ENCODE assay signal across 18 cellular contexts in the genomic region with DNA sequence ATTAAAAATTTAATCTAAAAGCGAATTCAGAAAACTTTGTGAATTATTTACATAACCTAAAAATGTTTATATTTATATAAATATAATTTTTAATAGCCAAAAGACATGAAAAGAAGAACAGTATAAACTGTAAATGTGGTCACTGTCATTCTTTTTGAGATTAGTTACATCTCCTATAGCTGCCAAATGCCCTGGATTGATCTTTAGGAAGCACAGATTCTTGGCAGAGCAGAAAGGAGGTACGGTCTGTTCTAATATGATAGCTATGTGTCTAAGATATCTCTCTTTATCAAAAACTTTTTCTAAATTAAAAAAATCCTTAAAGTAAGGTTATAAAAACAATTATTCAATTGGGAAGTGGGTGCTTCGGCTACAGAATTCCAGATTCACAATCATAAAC.
"Had no signal": no experiment of that assay in that cellular context is flagged by ENCODE, and none has a peak within 500 bp of the region (broad histone marks: within the 10 kb centered on the region; RNA-seq: fewer than 3 reads in every experiment).

No MANE protein-coding gene starts in this region.

- H3K4me1 ChIP-seq: right lobe of liver, thyroid gland had no signal

- H3K27ac ChIP-seq: pancreas, right lobe of liver, thyroid gland had no signal

- H3K4me1 Mint-ChIP-seq: activated CD4-positive, alpha-beta T cell treated with anti-CD3 and anti-CD28 coated beads, Interleukin-2, amount 10 ng/mL, durations not matched to agents 7 days and 5 days; memory B cell; naive thymus-derived CD4-positive, alpha-beta T cell had no signal

- H3K9me3 ChIP-seq: esophagus muscularis mucosa, mucosa of descending colon, pancreas, thyroid gland had no signal

- H3K27me3 ChIP-seq: esophagus muscularis mucosa, pancreas, right lobe of liver, thyroid gland had no signal

- H3K27ac Mint-ChIP-seq: activated CD4-positive, alpha-beta T cell treated with anti-CD3 and anti-CD28 coated beads, Interleukin-2, amount 10 ng/mL, durations not matched to agents 7 days and 5 days; activated naive CD4-positive, alpha-beta T cell treated with anti-CD3 and anti-CD28 coated beads, Interleukin-2, amount 50 U/mL, for 72 hours; dendritic cell treated with granulocyte-macrophage colony-stimulating factor and Interleukin-4, amounts not matched to agents 40 ng/mL and 50 ng/mL, for 4 days; memory B cell; naive thymus-derived CD4-positive, alpha-beta T cell; T-helper 1 cell treated with Interleukin-12 subunit alpha and Interleukin-12 subunit beta and Interleukin-4 antibody, amounts not matched to agents 30 μg/mL and 1 μg/mL, for 36 hours had no signal

- H3K9me3 Mint-ChIP-seq: activated CD4-positive, alpha-beta T cell treated with anti-CD3 and anti-CD28 coated beads, Interleukin-2, amount 10 ng/mL, durations not matched to agents 7 days and 5 days; T-helper 1 cell treated with Interleukin-12 subunit alpha and Interleukin-12 subunit beta and Interleukin-4 antibody, amounts not matched to agents 30 μg/mL and 1 μg/mL, for 36 hours had no signal

- H3K4me3 Mint-ChIP-seq: activated CD4-positive, alpha-beta T cell treated with anti-CD3 and anti-CD28 coated beads, Interleukin-2, amount 10 ng/mL, durations not matched to agents 7 days and 5 days; dendritic cell treated with granulocyte-macrophage colony-stimulating factor and Interleukin-4, amounts not matched to agents 40 ng/mL and 50 ng/mL, for 4 days; memory B cell; naive thymus-derived CD4-positive, alpha-beta T cell; T-helper 1 cell treated with Interleukin-12 subunit alpha and Interleukin-12 subunit beta and Interleukin-4 antibody, amounts not matched to agents 30 μg/mL and 1 μg/mL, for 36 hours had no signal

- H3K27me3 Mint-ChIP-seq: activated CD4-positive, alpha-beta T cell treated with anti-CD3 and anti-CD28 coated beads, Interleukin-2, amount 10 ng/mL, durations not matched to agents 7 days and 5 days; memory B cell; naive thymus-derived CD4-positive, alpha-beta T cell had no signal

- H3K36me3 ChIP-seq: esophagus muscularis mucosa, pancreas, right lobe of liver, thyroid gland had no signal

- H3K4me3 ChIP-seq: esophagus muscularis mucosa, mucosa of descending colon, pancreas, right lobe of liver, thyroid gland had no signal

- H3K36me3 Mint-ChIP-seq: activated naive CD4-positive, alpha-beta T cell treated with anti-CD3 and anti-CD28 coated beads, Interleukin-2, amount 50 U/mL, for 72 hours; memory B cell; naive thymus-derived CD4-positive, alpha-beta T cell had no signal

- DNase-seq: activated CD4-positive, alpha-beta T cell treated with anti-CD3 and anti-CD28 coated beads, Interleukin-2, amount 10 ng/mL, durations not matched to agents 7 days and 5 days; activated gamma-delta T cell; effector CD8-positive, alpha-beta T cell; hippocampal formation; islet precursor cell; left colon; mucosa of descending colon; naive thymus-derived CD4-positive, alpha-beta T cell; pancreas; right lobe of liver; stimulated activated CD4-positive, alpha-beta T cell treated with anti-CD3 and anti-CD28 coated beads, Interleukin-4, amount 100 ng/mL, for 4 hours; stimulated activated naive CD4-positive, alpha-beta T cell; thyroid gland had no signal
